Comparison of ENCODE assay signal across 15 cellular contexts in genomic region chr11:64260147-64260708, GRCh38. TPM values are rescaled to one million over a fixed set of nuclear protein-coding genes. Genes with fewer than 3 reads are reported as not detected.
DNase-seq lines count a peak whose midpoint lies in the region; ATAC-seq, FAIRE-seq and TF ChIP-seq lines count a peak whose summit lies in the region.
"Had no signal": no experiment of that assay in that cellular context is flagged by ENCODE, and none has a peak within 500 bp of the region (broad histone marks: within the 10 kb centered on the region; RNA-seq: fewer than 3 reads in every experiment).

No MANE protein-coding gene starts in this region.

- in situ Hi-C loops in K562 (cut with MboI): no loop called here

- peaks cover 4% of the 10 kb centered on the region for H3K27me3 Mint-ChIP-seq in HFFc6 (ENCODE audit: insufficient read depth)
- H3K27me3 Mint-ChIP-seq: B cell had no signal

- H3K36me3 ChIP-seq in K562 (ENCODE audit: control insufficient read depth, insufficient read depth, low read length): peaks cover 90% of the 10 kb centered on the region
- H3K36me3 ChIP-seq: neural progenitor cell had no signal

- 0 out of 2 replicates have a peak, but pooled peaks cover 4% of the 10 kb centered on the region for H4K20me1 ChIP-seq in K562 (replicated peaks; ENCODE audit: control insufficient read depth, insufficient read depth, low read length)

- no peak for ATAC-seq in K562
- no peak for ATAC-seq in right cardiac atrium
- ATAC-seq: gastroesophageal sphincter, Right ventricle myocardium inferior had no signal

- no peaks in the 10 kb centered on the region for H3K9me3 Mint-ChIP-seq in HFFc6
- H3K9me3 Mint-ChIP-seq: neural progenitor cell had no signal

- intact Hi-C loops in K562 (cut with micrococcal nuclease): no loop called here
- intact Hi-C loops in right cardiac atrium (cut with DNase I): no loop called here

- no peak overlapping the region for H3K9ac ChIP-seq in K562 (ENCODE audit: insufficient read depth in 1 of 2, low read depth in 2 of 2, low read length in 2 of 2)
- H3K9ac ChIP-seq: neural progenitor cell had no signal

- 95% methylated on average over 6 of the region's 6 CpGs for WGBS in K562 (ENCODE audit: insufficient coverage, low coverage, missing lambda C conversion rate)
- WGBS in right cardiac atrium: 98% methylated on average over 6 of the region's 6 CpGs

- POLR2A ChIA-PET in K562 (lab: Yijun Ruan, JAX): interaction anchor here (1.2 kb wide), 2 partner anchors 9 to 15 kb away, joined by 5 to 7 read pairs; partner anchors contain the start of gene PLCB3

- no peak for TF ChIP-seq RAD21 in K562 (CRISPR knock-in tag; conservative IDR thresholded peaks at IDR 0.05 in 1 of 2, IDR thresholded peaks at IDR 0.05 in 1 of 2)

- H3K4me1 ChIP-seq in K562 (replicated peaks in 1 of 2; ENCODE audit: control insufficient read depth in 2 of 2, insufficient read depth in 2 of 2, low read length in 2 of 2): peaks cover 0 to 51% of the 10 kb centered on the region in 2 experiments; a peak in 2 of 5 replicates
- H3K4me1 ChIP-seq in right cardiac atrium (ENCODE audit: control insufficient read depth, insufficient read depth, low read length): no peaks in the 10 kb centered on the region
- H3K4me1 ChIP-seq: colonic mucosa, gastroesophageal sphincter, neural progenitor cell, right atrium auricular region, tibial artery had no signal

- H3K27me3 ChIP-seq in K562 (ENCODE audit: control insufficient read depth in 2 of 2, insufficient read depth in 2 of 2, low read length in 2 of 2) (no peaks in the 10 kb centered on the region), right cardiac atrium (ENCODE audit: control insufficient read depth, insufficient read depth) (no peaks in the 10 kb centered on the region)
- H3K27me3 ChIP-seq: colonic mucosa, gastroesophageal sphincter, neural progenitor cell, right atrium auricular region, tibial artery had no signal

- TF ChIP-seq CTCF in HFFc6 (IDR thresholded peaks at IDR 0.05): no peak
- no peak for TF ChIP-seq CTCF in K562 (IDR thresholded peaks at IDR 0.05 in 2 of 3, conservative IDR thresholded peaks at IDR 0.05 in 1 of 3; ENCODE audit: insufficient read depth in 2 of 3, low read depth in 1 of 3, low read length in 3 of 3)

- H3K27ac ChIP-seq in K562 (ENCODE audit: extremely low read depth, low read depth, low read length): no peak overlapping the region
- H3K27ac ChIP-seq in right cardiac atrium (ENCODE audit: low read length): no peak overlapping the region
- H3K27ac ChIP-seq: colonic mucosa, gastroesophageal sphincter, neural progenitor cell, right atrium auricular region, tibial artery had no signal

- CTCF ChIA-PET in K562 (lab: Yijun Ruan, JAX; ENCODE audit: low intra/inter-chr PET ratio): no interaction called here

- H3K4me1 Mint-ChIP-seq in HFFc6 (ENCODE audit: low read depth): peaks cover 8% of the 10 kb centered on the region
- H3K4me1 Mint-ChIP-seq: B cell had no signal

- no peak overlapping the region for H2AFZ ChIP-seq in K562 (ENCODE audit: low read depth, low read length)
- H2AFZ ChIP-seq: neural progenitor cell had no signal

- BruUV-seq in K562 (replicated peaks; lab: Mats Ljungman, UMichigan): no TSS peak

- H3K4me3 ChIP-seq in K562 (no peak overlapping the region), right cardiac atrium (ENCODE audit: low read length) (no peak overlapping the region)
- H3K4me3 ChIP-seq: colonic mucosa, gastroesophageal sphincter, neural progenitor cell, right atrium auricular region, tibial artery had no signal

- 0 out of 2 replicates have a peak, but pooled peaks have one; percentile 11 for TF ChIP-seq POLR2A in K562 (conservative IDR thresholded peaks at IDR 0.05)

- peak overlapping the region; percentile 42; the same call in 1 of the 2 replicates for H3K27ac Mint-ChIP-seq in HFFc6
- H3K27ac Mint-ChIP-seq: B cell, neural progenitor cell had no signal

- no peak overlapping the region for H3K4me3 Mint-ChIP-seq in HFFc6
- H3K4me3 Mint-ChIP-seq: B cell had no signal

- no peaks in the 10 kb centered on the region for H3K9me3 ChIP-seq in K562 (replicated peaks; ENCODE audit: control insufficient read depth, insufficient read depth, low read depth, low read length)
- H3K9me3 ChIP-seq in right cardiac atrium (ENCODE audit: control insufficient read depth, low read length): no peaks in the 10 kb centered on the region
- H3K9me3 ChIP-seq: colonic mucosa, gastroesophageal sphincter, right atrium auricular region, tibial artery had no signal

- H3K4me2 ChIP-seq in K562 (ENCODE audit: insufficient read depth, low read length): no peak overlapping the region
- H3K4me2 ChIP-seq: neural progenitor cell had no signal

- no peak for DNase-seq in HFFc6
- DNase-seq in K562 (ENCODE audit: extremely low read depth in 1 of 4, low spot score in 3 of 4): no peak
- DNase-seq in right cardiac atrium: no peak
- no peak for DNase-seq in iPS-NIHi11 (ENCODE audit: low spot score)
- DNase-seq: activated CD4-positive, CD25-positive, alpha-beta regulatory T cell treated with anti-CD3 and anti-CD28 coated beads, Interleukin-2, amount 50 U/mL, for 72 hours; aorta; colonic mucosa; NCI-H1436; NCI-H2227 treated with DMSO at 0.1 percent for 48 hours; tibial artery had no signal

- TF ChIP-seq EP300 in K562 (IDR thresholded peaks at IDR 0.05; ENCODE audit: low read length): no peak

- H3K9me1 ChIP-seq in K562 (ENCODE audit: control insufficient read depth, insufficient read depth, low read length): no peaks in the 10 kb centered on the region

- no peak for FAIRE-seq in K562 (lab: Jason Lieb, UNC)

- H3K79me2 ChIP-seq in K562 (ENCODE audit: control insufficient read depth, insufficient read depth, low read length): no peaks in the 10 kb centered on the region

- H3K36me3 Mint-ChIP-seq in HFFc6 (ENCODE audit: low read depth): peaks cover 33% of the 10 kb centered on the region

RNA-seq across cellular contexts. Expression of gene PLCB3, which starts 8.9 kb away (rescaled TPM):
- 10 to 100 TPM; 48.1 to 58.0 (median 51.8) TPM for total RNA-seq in HFFc6 (2021; fragmentation: NEBNext Ultra II Directional; extraction: Animal tissue kit (Norgen Biotek cat#: 25700))
- 41.0 and 132 TPM in 2 replicates for total RNA-seq in K562 (2011; cell fraction: chromatin; rRNA removed; ENCODE audit: low replicate concordance)
- total RNA-seq in K562 (2011; cell fraction: nucleolus; rRNA removed): 77.6 and 79.7 TPM in 2 replicates
- 28.1 and 43.7 TPM in 2 replicates for total RNA-seq in K562 (2011; cell fraction: nucleoplasm; rRNA removed)
- 33.6 and 42.5 TPM in 2 replicates for total RNA-seq in K562 (2014; rRNA removed)
- 7.0 and 8.4 TPM in 2 replicates for total RNA-seq in K562 (2014; rRNA removed; fragmentation: Illumina TruSeq; extraction: Trizol)
- 14.6 and 14.9 TPM in 2 replicates for total RNA-seq in K562 (2015; rRNA removed; fragmentation: Illumina TruSeq; extraction: Trizol)
- 37.1 and 44.8 TPM in 2 replicates for total RNA-seq in K562 (2021)
- 11.5 and 18.0 TPM in 2 replicates for polyA plus RNA-seq in K562 (2011; rRNA removed)
- 10.3 and 18.2 TPM in 2 replicates for polyA plus RNA-seq in K562 (2011; cell fraction: cytosol; rRNA removed)
- polyA plus RNA-seq in K562 (2011; cell fraction: nucleus; rRNA removed): 77.2 and 104 TPM in 2 replicates
- 23.9 and 26.4 TPM in 2 replicates for polyA plus RNA-seq in K562 (2012)
- polyA plus RNA-seq in K562 (2014; fragmentation: Illumina TruSeq; extraction: Trizol): 16.0 and 23.9 TPM in 2 replicates
- polyA plus RNA-seq in K562 (2014; fragmentation: Nextera tagmentation; extraction: Ambion mirVana): under 1 TPM; 0.31 to 0.37 TPM
- 24.7 and 27.6 TPM in 2 replicates for polyA plus RNA-seq in K562 (2014; rRNA removed)
- polyA minus RNA-seq in K562 (2011; rRNA and poly(A)+ RNA removed): 9.7 and 13.1 TPM in 2 replicates
- 19.2 and 19.7 TPM in 2 replicates for polyA minus RNA-seq in K562 (2011; cell fraction: cytosol; rRNA and poly(A)+ RNA removed)
- polyA minus RNA-seq in K562 (2011; cell fraction: nucleus; rRNA and poly(A)+ RNA removed): 20.1 and 25.0 TPM in 2 replicates
- 10 to 100 TPM; 10.9 to 14.2 (median 13.7) TPM for total RNA-seq in right cardiac atrium
- polyA plus RNA-seq in right cardiac atrium: 7.9 TPM

RNA-seq across cellular contexts. Expression of gene PPP1R14B, which starts 13.5 kb away (rescaled TPM):
- total RNA-seq in HFFc6 (2021; fragmentation: NEBNext Ultra II Directional; extraction: Animal tissue kit (Norgen Biotek cat#: 25700)): 100 to 1,000 TPM; 386 to 478 (median 429) TPM
- 22.4 and 60.4 TPM in 2 replicates for total RNA-seq in K562 (2011; cell fraction: chromatin; rRNA removed; ENCODE audit: low replicate concordance)
- total RNA-seq in K562 (2011; cell fraction: nucleolus; rRNA removed): 71.5 and 97.6 TPM in 2 replicates
- 71.8 and 129 TPM in 2 replicates for total RNA-seq in K562 (2011; cell fraction: nucleoplasm; rRNA removed)
- total RNA-seq in K562 (2014; rRNA removed) (566 and 592 TPM in 2 replicates), K562 (2014; rRNA removed; fragmentation: Illumina TruSeq; extraction: Trizol) (114 and 162 TPM in 2 replicates), K562 (2015; rRNA removed; fragmentation: Illumina TruSeq; extraction: Trizol) (300 and 321 TPM in 2 replicates), K562 (2021) (391 and 402 TPM in 2 replicates), right cardiac atrium (100 to 1,000 TPM in 2 of 4 donors, 10 to 100 TPM in 2; 75.3 to 146 (median 105) TPM)
- polyA plus RNA-seq in K562 (2011; rRNA removed) (182 and 196 TPM in 2 replicates), K562 (2014; fragmentation: Illumina TruSeq; extraction: Trizol) (212 and 254 TPM in 2 replicates), K562 (2014; fragmentation: Nextera tagmentation; extraction: Ambion mirVana) (10 to 100 TPM in 1 of 2 experiments, 1 to 10 TPM in 1; 7.7 to 17.5 TPM), K562 (2014; rRNA removed) (312 and 380 TPM in 2 replicates), right cardiac atrium (99.9 TPM)
- polyA plus RNA-seq in K562 (2011; cell fraction: cytosol; rRNA removed): 198 and 362 TPM in 2 replicates
- polyA plus RNA-seq in K562 (2011; cell fraction: nucleus; rRNA removed): 169 and 217 TPM in 2 replicates
- 195 and 318 TPM in 2 replicates for polyA plus RNA-seq in K562 (2012)
- polyA minus RNA-seq in K562 (2011; rRNA and poly(A)+ RNA removed): 33.2 and 49.9 TPM in 2 replicates
- polyA minus RNA-seq in K562 (2011; cell fraction: cytosol; rRNA and poly(A)+ RNA removed): 84.7 and 86.5 TPM in 2 replicates
- 27.9 and 34.1 TPM in 2 replicates for polyA minus RNA-seq in K562 (2011; cell fraction: nucleus; rRNA and poly(A)+ RNA removed)

RNA-seq across cellular contexts. Expression of gene FKBP2, which starts 19.3 kb away (rescaled TPM):
- 10 to 100 TPM; 54.1 to 95.6 (median 73.1) TPM for total RNA-seq in HFFc6 (2021; fragmentation: NEBNext Ultra II Directional; extraction: Animal tissue kit (Norgen Biotek cat#: 25700))
- total RNA-seq in K562 (2011; cell fraction: chromatin; rRNA removed; ENCODE audit: low replicate concordance): 24.7 and 45.5 TPM in 2 replicates
- total RNA-seq in K562 (2011; cell fraction: nucleolus; rRNA removed): 58.4 and 66.4 TPM in 2 replicates
- total RNA-seq in K562 (2011; cell fraction: nucleoplasm; rRNA removed): 56.3 and 59.5 TPM in 2 replicates
- total RNA-seq in K562 (2014; rRNA removed) (151 TPM in 2 replicates), K562 (2014; rRNA removed; fragmentation: Illumina TruSeq; extraction: Trizol) (28.0 and 49.2 TPM in 2 replicates), K562 (2015; rRNA removed; fragmentation: Illumina TruSeq; extraction: Trizol) (73.1 and 79.0 TPM in 2 replicates), K562 (2021) (44.5 and 58.1 TPM in 2 replicates), right cardiac atrium (10 to 100 TPM; 33.5 to 70.3 (median 64.4) TPM)
- polyA plus RNA-seq in K562 (2011; rRNA removed) (30.8 and 36.6 TPM in 2 replicates), K562 (2014; fragmentation: Illumina TruSeq; extraction: Trizol) (71.7 and 83.5 TPM in 2 replicates), K562 (2014; fragmentation: Nextera tagmentation; extraction: Ambion mirVana) (10 to 100 TPM in 1 of 2 experiments, 1 to 10 TPM in 1; 3.5 to 27.1 TPM), K562 (2014; rRNA removed) (92.2 and 110 TPM in 2 replicates), right cardiac atrium (173 TPM)
- polyA plus RNA-seq in K562 (2011; cell fraction: cytosol; rRNA removed): 60.1 and 75.2 TPM in 2 replicates
- polyA plus RNA-seq in K562 (2011; cell fraction: nucleus; rRNA removed): 52.4 and 56.6 TPM in 2 replicates
- polyA plus RNA-seq in K562 (2012): 115 and 123 TPM in 2 replicates
- 10.6 and 16.1 TPM in 2 replicates for polyA minus RNA-seq in K562 (2011; rRNA and poly(A)+ RNA removed)
- 33.8 and 40.5 TPM in 2 replicates for polyA minus RNA-seq in K562 (2011; cell fraction: cytosol; rRNA and poly(A)+ RNA removed)
- polyA minus RNA-seq in K562 (2011; cell fraction: nucleus; rRNA and poly(A)+ RNA removed): 7.8 and 14.2 TPM in 2 replicates

RNA-seq across cellular contexts. Expression of gene BAD, which starts 24.2 kb away (rescaled TPM):
- total RNA-seq in HFFc6 (2021; fragmentation: NEBNext Ultra II Directional; extraction: Animal tissue kit (Norgen Biotek cat#: 25700)): 10 to 100 TPM; 65.9 to 75.0 (median 68.8) TPM
- 2.4 and 7.5 TPM in 2 replicates for total RNA-seq in K562 (2011; cell fraction: chromatin; rRNA removed; ENCODE audit: low replicate concordance)
- 7.5 and 12.9 TPM in 2 replicates for total RNA-seq in K562 (2011; cell fraction: nucleolus; rRNA removed)
- total RNA-seq in K562 (2011; cell fraction: nucleoplasm; rRNA removed): 4.4 and 4.8 TPM in 2 replicates
- total RNA-seq in K562 (2014; rRNA removed): 45.6 and 58.5 TPM in 2 replicates
- 2.9 and 4.1 TPM in 2 replicates for total RNA-seq in K562 (2014; rRNA removed; fragmentation: Illumina TruSeq; extraction: Trizol)
- total RNA-seq in K562 (2015; rRNA removed; fragmentation: Illumina TruSeq; extraction: Trizol): 18.8 and 23.8 TPM in 2 replicates
- total RNA-seq in K562 (2021): 25.2 and 27.1 TPM in 2 replicates
- polyA plus RNA-seq in K562 (2011; rRNA removed): 11.8 and 21.1 TPM in 2 replicates
- 21.0 and 30.7 TPM in 2 replicates for polyA plus RNA-seq in K562 (2011; cell fraction: cytosol; rRNA removed)
- 8.6 and 11.1 TPM in 2 replicates for polyA plus RNA-seq in K562 (2011; cell fraction: nucleus; rRNA removed)
- 23.1 and 33.4 TPM in 2 replicates for polyA plus RNA-seq in K562 (2012)
- 4.7 and 12.8 TPM in 2 replicates for polyA plus RNA-seq in K562 (2014; fragmentation: Illumina TruSeq; extraction: Trizol)
- polyA plus RNA-seq in K562 (2014; fragmentation: Nextera tagmentation; extraction: Ambion mirVana): 1 to 10 TPM in 1 of 2 experiments, under 1 TPM in 1; 0.61 to 4.0 TPM
- polyA plus RNA-seq in K562 (2014; rRNA removed): 34.3 and 43.0 TPM in 2 replicates
- 1.2 and 2.6 TPM in 2 replicates for polyA minus RNA-seq in K562 (2011; rRNA and poly(A)+ RNA removed)
- 6.3 and 7.1 TPM in 2 replicates for polyA minus RNA-seq in K562 (2011; cell fraction: cytosol; rRNA and poly(A)+ RNA removed)
- 4.2 and 7.6 TPM in 2 replicates for polyA minus RNA-seq in K562 (2011; cell fraction: nucleus; rRNA and poly(A)+ RNA removed)
- 100 to 1,000 TPM in 3 of 4 donors, 10 to 100 TPM in 1; 87.5 to 135 (median 111) TPM for total RNA-seq in right cardiac atrium
- polyA plus RNA-seq in right cardiac atrium: 164 TPM

RNA-seq across cellular contexts. Expression of gene GPR137, which starts 25.4 kb away (rescaled TPM):
- 10 to 100 TPM; 27.9 to 42.1 (median 34.7) TPM for total RNA-seq in HFFc6 (2021; fragmentation: NEBNext Ultra II Directional; extraction: Animal tissue kit (Norgen Biotek cat#: 25700))
- total RNA-seq in K562 (2011; cell fraction: chromatin; rRNA removed; ENCODE audit: low replicate concordance): 17.4 and 66.7 TPM in 2 replicates
- total RNA-seq in K562 (2011; cell fraction: nucleolus; rRNA removed): 37.2 and 39.7 TPM in 2 replicates
- 27.5 and 29.7 TPM in 2 replicates for total RNA-seq in K562 (2011; cell fraction: nucleoplasm; rRNA removed)
- total RNA-seq in K562 (2014; rRNA removed) (10.7 and 14.8 TPM in 2 replicates), K562 (2014; rRNA removed; fragmentation: Illumina TruSeq; extraction: Trizol) (2.9 and 4.1 TPM in 2 replicates), K562 (2015; rRNA removed; fragmentation: Illumina TruSeq; extraction: Trizol) (10.9 and 11.9 TPM in 2 replicates), K562 (2021) (26.7 and 30.1 TPM in 2 replicates), right cardiac atrium (10 to 100 TPM; 31.3 to 41.7 (median 38.5) TPM)
- polyA plus RNA-seq in K562 (2011; rRNA removed) (6.0 and 11.3 TPM in 2 replicates), K562 (2014; fragmentation: Illumina TruSeq; extraction: Trizol) (13.2 and 16.9 TPM in 2 replicates), K562 (2014; fragmentation: Nextera tagmentation; extraction: Ambion mirVana) (under 1 TPM; 0.32 to 0.52 TPM), K562 (2014; rRNA removed) (18.2 and 18.9 TPM in 2 replicates), right cardiac atrium (35.2 TPM)
- polyA plus RNA-seq in K562 (2011; cell fraction: cytosol; rRNA removed): 11.8 and 23.6 TPM in 2 replicates
- 58.9 and 94.9 TPM in 2 replicates for polyA plus RNA-seq in K562 (2011; cell fraction: nucleus; rRNA removed)
- 25.3 and 28.5 TPM in 2 replicates for polyA plus RNA-seq in K562 (2012)
- polyA minus RNA-seq in K562 (2011; rRNA and poly(A)+ RNA removed): 2.8 and 3.4 TPM in 2 replicates
- 10.0 and 10.6 TPM in 2 replicates for polyA minus RNA-seq in K562 (2011; cell fraction: cytosol; rRNA and poly(A)+ RNA removed)
- 12.3 and 14.0 TPM in 2 replicates for polyA minus RNA-seq in K562 (2011; cell fraction: nucleus; rRNA and poly(A)+ RNA removed)
